In genomic region chr12:126797525-126797924, GRCh38 we compare ENCODE assay signal across 11 cellular contexts.
"Had no signal": no experiment of that assay in that cellular context is flagged by ENCODE, and none has a peak within 500 bp of the region (broad histone marks: within the 10 kb centered on the region; RNA-seq: fewer than 3 reads in every experiment).

No MANE protein-coding gene starts in this region.

- H3K4me2 ChIP-seq: GM23338 had no signal

- H3K9me3 Mint-ChIP-seq: H9 had no signal

- FAIRE-seq: H1, H54 had no signal

- H3K9me3 ChIP-seq: HAP-1 had no signal

- H3K4me3 Mint-ChIP-seq: GM23338, H9, HFFc6 had no signal

- H3K4me3 ChIP-seq: GM23248, GM23338, HAP-1 had no signal

- H3K4me1 Mint-ChIP-seq: GM23338, H9 had no signal

- H3K27ac Mint-ChIP-seq: GM23338, H9, HFFc6 had no signal

- H2AFZ ChIP-seq: GM23248, GM23338 had no signal

- ATAC-seq: GM23338, HCT116 had no signal

- H3K36me3 ChIP-seq: HAP-1 had no signal

- DNase-seq: GM23248, GOT3, H7, H9, HCEC 1CT, HFFc6 had no signal

- H3K27ac ChIP-seq: GM23248 had no signal

- H3K9ac ChIP-seq: GM23248 had no signal

- H3K4me1 ChIP-seq: HAP-1 had no signal
